Comparison of ENCODE assay signal across 24 cellular contexts in the genomic region with DNA sequence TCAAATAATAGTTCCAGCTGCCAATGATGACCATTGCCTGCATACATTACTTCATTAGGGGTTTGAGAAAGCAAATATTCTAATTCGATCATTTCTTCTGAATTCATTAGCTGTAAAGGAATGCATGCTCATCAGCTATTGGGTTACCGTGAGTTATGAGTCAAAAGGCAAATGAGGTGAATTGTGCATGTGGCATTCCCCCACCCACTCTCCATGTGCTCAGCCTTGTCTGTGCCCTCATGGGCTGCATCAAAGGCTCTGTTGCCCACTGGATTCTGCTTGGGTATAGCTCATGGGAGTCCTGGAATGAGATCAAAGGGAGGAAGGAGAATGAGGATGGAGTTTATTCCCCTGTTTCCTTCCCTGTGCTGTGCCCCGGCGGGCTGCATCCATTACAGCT.
DNase-seq lines count a peak whose midpoint lies in the region; ATAC-seq, FAIRE-seq and TF ChIP-seq lines count a peak whose summit lies in the region.
"Had no signal": no experiment of that assay in that cellular context is flagged by ENCODE, and none has a peak within 500 bp of the region (broad histone marks: within the 10 kb centered on the region; RNA-seq: fewer than 3 reads in every experiment).

No MANE protein-coding gene starts in this region.

- no peaks in the 10 kb centered on the region for H3K36me3 Mint-ChIP-seq in stimulated activated effector memory CD8-positive, alpha-beta T cell treated with anti-CD3 and anti-CD28 coated beads, Interleukin-12 subunit alpha, Interleukin-12 subunit beta, amount 100 ng/mL, for 72 hours
- H3K36me3 Mint-ChIP-seq: memory B cell, naive B cell had no signal

- peak; percentile 63 for ATAC-seq in stimulated activated effector memory CD8-positive, alpha-beta T cell treated with anti-CD3 and anti-CD28 coated beads, Interleukin-12 subunit alpha, Interleukin-12 subunit beta, amount 100 ng/mL, for 72 hours
- ATAC-seq in HG02798 (IDR thresholded peaks at IDR 0.05; ENCODE audit: poor library complexity, unreplicated experiment): no peak
- ATAC-seq: Panc1 had no signal

- no peak overlapping the region for H3K27ac Mint-ChIP-seq in stimulated activated effector memory CD8-positive, alpha-beta T cell treated with anti-CD3 and anti-CD28 coated beads, Interleukin-12 subunit alpha, Interleukin-12 subunit beta, amount 100 ng/mL, for 72 hours
- H3K27ac Mint-ChIP-seq: memory B cell, naive B cell had no signal

- H3K4me1 Mint-ChIP-seq in stimulated activated effector memory CD8-positive, alpha-beta T cell treated with anti-CD3 and anti-CD28 coated beads, Interleukin-12 subunit alpha, Interleukin-12 subunit beta, amount 100 ng/mL, for 72 hours: no peaks in the 10 kb centered on the region
- H3K4me1 Mint-ChIP-seq: memory B cell, naive B cell had no signal

- no peak for FAIRE-seq in frontal cortex (lab: Jason Lieb, UNC)
- FAIRE-seq: bronchial epithelial cell, D721Med, GM18507 had no signal

- no peaks in the 10 kb centered on the region for H3K9me3 Mint-ChIP-seq in stimulated activated effector memory CD8-positive, alpha-beta T cell treated with anti-CD3 and anti-CD28 coated beads, Interleukin-12 subunit alpha, Interleukin-12 subunit beta, amount 100 ng/mL, for 72 hours

- DNase-seq in activated T-cell treated with anti-CD3 and anti-CD28 coated beads for 24 hours (ENCODE audit: low read depth) (peak; percentile 25), HEK293T (ENCODE audit: extremely low spot score) (no peak), frontal cortex (ENCODE audit: low spot score in 2 of 2) (no peak)
- DNase-seq in activated T-cell treated with anti-CD3 and anti-CD28 coated beads, Interleukin-2, amount 50 U/mL, for 1 hour: no peak
- peak; percentile 6 for DNase-seq in activated T-helper 9 cell treated with anti-CD3 and anti-CD28 coated beads, Interleukin-2, amount 50 U/mL, for 16 hours (ENCODE audit: low read depth)
- DNase-seq in stimulated activated CD4-positive, alpha-beta T cell treated with anti-CD3 and anti-CD28 coated beads, Interleukin-2, amount 100 ng/mL, for 48 hours: peak; percentile 28
- no peak for DNase-seq in stimulated activated effector memory CD8-positive, alpha-beta T cell treated with anti-CD3 and anti-CD28 coated beads, Interleukin-12 subunit alpha, Interleukin-12 subunit beta, amount 100 ng/mL, for 72 hours (ENCODE audit: low spot score in 2 of 2)
- DNase-seq: ACHN; activated CD8-positive, alpha-beta memory T cell treated with anti-CD3 and anti-CD28 coated beads, Interleukin-2, amount 50 U/mL, for 4 hours; cortex of kidney; IMR-90; kidney glomerular epithelial cell; naive B cell; NCI-H1417; NK-92 treated with Interleukin-12 subunit alpha and Interleukin-12 subunit beta, amount 100 ng/mL, for 24 hours; spleen; thyroid gland; WERI-Rb-1 had no signal

- CTCF ChIA-PET in HEK293T (lab: Yijun Ruan, JAX): no interaction called here

- H3K4me3 Mint-ChIP-seq in stimulated activated effector memory CD8-positive, alpha-beta T cell treated with anti-CD3 and anti-CD28 coated beads, Interleukin-12 subunit alpha, Interleukin-12 subunit beta, amount 100 ng/mL, for 72 hours: no peak overlapping the region
- H3K4me3 Mint-ChIP-seq: memory B cell, naive B cell had no signal

- POLR2A ChIA-PET in HEK293T (lab: Yijun Ruan, JAX): no interaction called here

TF ChIP-seq in HEK293T, 16 proteins besides CTCF, POLR2A, EP300 and RAD21:
- TF ChIP-seq ARNT (IDR thresholded peaks at IDR 0.05) (no peak), L3MBTL2 (conservative IDR thresholded peaks at IDR 0.05) (no peak), NFRKB (IDR thresholded peaks at IDR 0.05) (no peak), FOXM1 (IDR thresholded peaks at IDR 0.05; ENCODE audit: borderline replicate concordance) (no peak), TARDBP (IDR thresholded peaks at IDR 0.05) (no peak)

Comparison
In these comparisons a context has a peak if more than half of its experiments do, and no peak if none do; other contexts are left out.
1. DNase-seq: peak in activated T-cell treated with anti-CD3 and anti-CD28 coated beads for 24 hours (single experiment), activated T-helper 9 cell treated with anti-CD3 and anti-CD28 coated beads, Interleukin-2, amount 50 U/mL, for 16 hours (single experiment) and stimulated activated CD4-positive, alpha-beta T cell treated with anti-CD3 and anti-CD28 coated beads, Interleukin-2, amount 100 ng/mL, for 48 hours (2 of 2); none in activated T-cell treated with anti-CD3 and anti-CD28 coated beads, Interleukin-2, amount 50 U/mL, for 1 hour (single experiment), stimulated activated effector memory CD8-positive, alpha-beta T cell treated with anti-CD3 and anti-CD28 coated beads, Interleukin-12 subunit alpha, Interleukin-12 subunit beta, amount 100 ng/mL, for 72 hours (0 of 2), HEK293T (single experiment) and frontal cortex (0 of 2).